8 cellular contexts compared by ENCODE assay signal in the genomic region with DNA sequence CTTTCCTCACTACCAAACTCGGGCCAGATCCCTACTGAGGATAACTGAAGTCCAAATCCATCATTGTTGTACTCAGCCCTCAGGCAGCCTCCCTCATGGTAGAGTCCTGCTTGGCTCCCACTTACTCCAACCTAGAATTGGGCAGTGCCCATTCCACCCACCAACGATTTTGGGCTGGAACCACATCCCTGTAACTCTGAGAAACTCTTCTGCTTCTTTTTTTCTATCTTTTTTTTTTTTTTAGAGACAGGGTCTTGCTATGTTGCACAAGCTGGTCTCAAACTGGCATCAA. TPM values are rescaled to one million over a fixed set of nuclear protein-coding genes. Genes with fewer than 3 reads are reported as not detected.
A peak's percentile ranks its signal among the peaks of the same experiment; 100 is the strongest.
DNase-seq lines count a peak whose midpoint lies in the region; ATAC-seq, FAIRE-seq and TF ChIP-seq lines count a peak whose summit lies in the region.

No MANE protein-coding gene starts in this region.

- H3K4me1 Mint-ChIP-seq in activated naive CD4-positive, alpha-beta T cell treated with anti-CD3 and anti-CD28 coated beads for 36 hours (ENCODE audit: low read depth), result peaks cover 32% of the 10 kb centered on the region

- H3K9me3 Mint-ChIP-seq in activated naive CD4-positive, alpha-beta T cell treated with anti-CD3 and anti-CD28 coated beads for 36 hours, result no peaks in the 10 kb centered on the region

- no peak for TF ChIP-seq EP300 in transverse colon (IDR thresholded peaks at IDR 0.05; ENCODE audit: low read depth)

- H3K27me3 ChIP-seq in lower lobe of right lung (ENCODE audit: low read depth) (no peaks in the 10 kb centered on the region), transverse colon (no peaks in the 10 kb centered on the region)

- intact Hi-C loops in activated naive CD4-positive, alpha-beta T cell treated with anti-CD3 and anti-CD28 coated beads for 36 hours (cut with micrococcal nuclease), result no loop called here
- intact Hi-C loops in lower lobe of right lung (cut with DNase I), result no loop called here
- intact Hi-C loops in transverse colon (cut with DNase I; ENCODE audit: low total_unique reads), result no loop called here

- no peak for ATAC-seq in lower lobe of right lung

- H3K4me3 Mint-ChIP-seq in activated naive CD4-positive, alpha-beta T cell treated with anti-CD3 and anti-CD28 coated beads for 36 hours, result peak overlapping the region; percentile 85

- H3K27ac ChIP-seq in lower lobe of right lung (peak overlapping the region; percentile 92), transverse colon (peak overlapping the region; percentile 97 to 100 (median 98))

- no peak for TF ChIP-seq POLR2A in transverse colon (IDR thresholded peaks at IDR 0.05)

- peak overlapping the region; percentile 84 for H3K27ac Mint-ChIP-seq in activated naive CD4-positive, alpha-beta T cell treated with anti-CD3 and anti-CD28 coated beads for 36 hours

- no peak for TF ChIP-seq CTCF in astrocyte of the spinal cord (IDR thresholded peaks at IDR 0.05; ENCODE audit: low read depth, low read length)
- TF ChIP-seq CTCF in lower lobe of right lung (IDR thresholded peaks at IDR 0.05), result no peak
- TF ChIP-seq CTCF in transverse colon (IDR thresholded peaks at IDR 0.05), result no peak

- H3K4me3 ChIP-seq in astrocyte of the spinal cord (ENCODE audit: low read depth, low read length), result peak overlapping the region; percentile 73
- peak overlapping the region; percentile 93 for H3K4me3 ChIP-seq in lower lobe of right lung
- peak overlapping the region; percentile 77 to 97 (median 85) for H3K4me3 ChIP-seq in transverse colon

- 12 to 22% methylated on average over 1 to 2 of the region's 2 CpGs for WGBS in transverse colon (ENCODE audit: low coverage in 1 of 2), 2 donors

- H3K36me3 Mint-ChIP-seq in activated naive CD4-positive, alpha-beta T cell treated with anti-CD3 and anti-CD28 coated beads for 36 hours (ENCODE audit: low read depth), result peaks cover 28% of the 10 kb centered on the region

- H3K27me3 Mint-ChIP-seq in activated naive CD4-positive, alpha-beta T cell treated with anti-CD3 and anti-CD28 coated beads for 36 hours (ENCODE audit: low read depth), result no peaks in the 10 kb centered on the region

- peaks cover 29% of the 10 kb centered on the region for H3K4me1 ChIP-seq in lower lobe of right lung
- peaks cover 9 to 32% (median 26%) of the 10 kb centered on the region in 4 donors for H3K4me1 ChIP-seq in transverse colon

- H3K9me3 ChIP-seq in lower lobe of right lung (no peaks in the 10 kb centered on the region), transverse colon (no peaks in the 10 kb centered on the region)

- CTCF ChIA-PET in activated naive CD4-positive, alpha-beta T cell treated with anti-CD3 and anti-CD28 coated beads for 36 hours (lab: Charles Lee), result interaction anchor here (0.6 to 3.2 kb wide), 4 partner anchors 8 to 125 kb away, joined by 3 to 18 read pairs (median 10); no protein-coding TSS in a partner anchor

- no peak for FAIRE-seq in GM19239 (lab: Jason Lieb, UNC)

- in situ Hi-C loops in astrocyte of the spinal cord (cut with HindIII; ENCODE audit: low sequenced_read_pairs) (no loop called here), transverse colon (cut with MboI; ENCODE audit: low pct_ligation_motif_present in 1 of 4, low pct_unique_long_range_greater_than_20kb in 1 of 4, low sequenced_read_pairs in 3 of 4) (no loop called here)

- peaks cover 49% of the 10 kb centered on the region for H3K36me3 ChIP-seq in lower lobe of right lung
- H3K36me3 ChIP-seq in transverse colon, result peaks cover 0 to 33% (median 8%) of the 10 kb centered on the region in 4 donors

- no peak for DNase-seq in activated naive CD4-positive, alpha-beta T cell treated with anti-CD3 and anti-CD28 coated beads for 36 hours
- DNase-seq in activated naive CD4-positive, alpha-beta T cell treated with anti-CD3 and anti-CD28 coated beads, Interleukin-2, amount 50 U/mL, for 16 hours, result no peak
- DNase-seq in astrocyte of the spinal cord (ENCODE audit: low read depth, low spot score) (no peak), lower lobe of right lung (no peak), transverse colon (no peak), GM19239 (ENCODE audit: insufficient read length, low spot score) (no peak), D341Med (ENCODE audit: low spot score) (no peak), COLO829 (ENCODE audit: low spot score) (no peak)

RNA-seq across cellular contexts. Expression of a gene that starts 1.2 kb away (rescaled TPM):
- total RNA-seq in activated naive CD4-positive, alpha-beta T cell treated with anti-CD3 and anti-CD28 coated beads for 36 hours, result 10 to 100 TPM; 50.6 to 52.4 TPM
- total RNA-seq in lower lobe of right lung (46.3 TPM), transverse colon (100 to 1,000 TPM in 2 of 4 donors, 10 to 100 TPM in 2; 42.9 to 154 (median 85.5) TPM)

RNA-seq across cellular contexts. Expression of a gene that starts 6.3 kb away (rescaled TPM):
- 10 to 100 TPM; 83.8 to 84.8 TPM for total RNA-seq in activated naive CD4-positive, alpha-beta T cell treated with anti-CD3 and anti-CD28 coated beads for 36 hours
- 68.6 TPM for total RNA-seq in lower lobe of right lung
- 100 to 1,000 TPM in 1 of 4 donors, 10 to 100 TPM in 3; 54.6 to 114 (median 73.1) TPM for total RNA-seq in transverse colon

RNA-seq across cellular contexts. Expression of a gene that starts 41.8 kb away (rescaled TPM):
- total RNA-seq in activated naive CD4-positive, alpha-beta T cell treated with anti-CD3 and anti-CD28 coated beads for 36 hours, result 10 to 100 TPM; 10.7 to 11.5 TPM
- total RNA-seq in lower lobe of right lung, result 7.7 TPM
- 10 to 100 TPM in 1 of 4 donors, 1 to 10 TPM in 3; 3.4 to 77.1 (median 8.1) TPM for total RNA-seq in transverse colon

RNA-seq across cellular contexts. Expression of a gene that starts 47.0 kb away (rescaled TPM):
- total RNA-seq in activated naive CD4-positive, alpha-beta T cell treated with anti-CD3 and anti-CD28 coated beads for 36 hours, result 10 to 100 TPM; 52.3 to 55.2 TPM
- total RNA-seq in lower lobe of right lung (73.8 TPM), transverse colon (100 to 1,000 TPM in 1 of 4 donors, 10 to 100 TPM in 3; 43.8 to 135 (median 71.3) TPM)
